In the genomic region with DNA sequence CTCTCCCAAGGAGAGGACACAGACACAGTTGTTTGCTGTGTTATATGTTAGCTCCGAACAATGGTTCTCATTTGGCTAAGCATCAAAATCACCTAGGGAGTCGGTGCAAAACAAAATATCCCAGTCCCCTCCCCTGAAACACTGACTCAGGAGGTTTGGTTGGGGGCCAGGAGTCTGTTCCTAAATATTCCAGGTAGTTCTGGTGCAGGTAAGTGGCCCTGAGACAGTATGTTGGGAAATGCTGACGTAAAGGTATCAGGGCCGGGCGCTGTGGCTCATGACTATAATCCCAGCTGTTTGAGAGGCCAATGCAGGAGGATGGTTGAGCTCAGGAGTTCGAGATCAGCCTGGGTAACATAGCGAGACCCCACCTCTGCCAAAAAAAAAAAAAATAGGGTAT, we compare ENCODE assay signal across 1 cellular context.
TF ChIP-seq lines count a peak whose summit lies in the region.

No MANE protein-coding gene starts in this region.

TF ChIP-seq in K562, 482 proteins besides CTCF, POLR2A, EP300 and RAD21:
- peak; percentile 21 for TF ChIP-seq POLR2B (IDR thresholded peaks at IDR 0.05; ENCODE audit: low read depth, partially characterized antibody)
- TF ChIP-seq ZBTB7A (IDR thresholded peaks at IDR 0.05; ENCODE audit: borderline replicate concordance, control insufficient read depth, low read depth, low read length) = no peak
